ENCODE assay signal across 16 cellular contexts in genomic region chr5:68685861-68686260, GRCh38.
DNase-seq lines count a peak whose midpoint lies in the region; ATAC-seq and TF ChIP-seq lines count a peak whose summit lies in the region.
"Had no signal": no experiment of that assay in that cellular context is flagged by ENCODE, and none has a peak within 500 bp of the region (broad histone marks: within the 10 kb centered on the region; RNA-seq: fewer than 3 reads in every experiment).

No MANE protein-coding gene starts in this region.

- H3K4me3 Mint-ChIP-seq in natural killer cell = no peak overlapping the region
- H3K4me3 Mint-ChIP-seq: CD4-positive, alpha-beta T cell; H9 had no signal

- H3K9me3 ChIP-seq in adipocyte (ENCODE audit: control insufficient read depth, low read length) (no peaks in the 10 kb centered on the region), parathyroid adenoma (ENCODE audit: control insufficient read depth, low read length) (no peaks in the 10 kb centered on the region)
- H3K9me3 ChIP-seq: BE2C, Caco-2 had no signal

- H2AFZ ChIP-seq in parathyroid adenoma = peak overlapping the region; percentile 57

- no peak for ATAC-seq in natural killer cell
- ATAC-seq: GM12878 had no signal

- no peaks in the 10 kb centered on the region for H3K9me3 Mint-ChIP-seq in natural killer cell
- H3K9me3 Mint-ChIP-seq: CD4-positive, alpha-beta T cell had no signal

- DNase-seq in adipocyte (ENCODE audit: low read depth) (peak; percentile 40), fibroblast of gingiva (ENCODE audit: low read depth) (peak; percentile 54), nucleus accumbens (lab: John Stamatoyannopoulos, UW) (no peak), natural killer cell (no peak), C1 segment of cervical spinal cord (lab: John Stamatoyannopoulos, UW) (no peak)
- DNase-seq: ACHN; BE2C; Caco-2; CD4-positive, alpha-beta T cell; DMS79 treated with DMSO at 0.1 percent for 48 hours; EL; H9; IMR-90 had no signal

- intact Hi-C loops in natural killer cell (cut with micrococcal nuclease) = no loop called here

- no peaks in the 10 kb centered on the region for H3K4me1 Mint-ChIP-seq in natural killer cell

- H3K4me3 ChIP-seq in adipocyte (ENCODE audit: low read length) = no peak overlapping the region
- no peak overlapping the region for H3K4me3 ChIP-seq in parathyroid adenoma (ENCODE audit: low read depth, low read length)
- H3K4me3 ChIP-seq: GM12878 had no signal

- H3K27me3 ChIP-seq in adipocyte (replicated peaks; ENCODE audit: control insufficient read depth, insufficient read depth, low read length) = no peaks in the 10 kb centered on the region
- no peaks in the 10 kb centered on the region for H3K27me3 ChIP-seq in parathyroid adenoma (ENCODE audit: control insufficient read depth, insufficient read depth, low read length)
- H3K27me3 ChIP-seq: BE2C had no signal

- no peak overlapping the region for H3K4me2 ChIP-seq in parathyroid adenoma (ENCODE audit: low read length)

- TF ChIP-seq CTCF in parathyroid adenoma (IDR thresholded peaks at IDR 0.05) (no peak), natural killer cell (IDR thresholded peaks at IDR 0.05) (no peak)

- peak overlapping the region; percentile 16 for H3K27ac ChIP-seq in parathyroid adenoma
- H3K27ac ChIP-seq: C4-2B had no signal

- H3K36me3 Mint-ChIP-seq in natural killer cell = no peaks in the 10 kb centered on the region

- H3K4me1 ChIP-seq in adipocyte (ENCODE audit: control insufficient read depth, insufficient read depth, low read length) (peaks cover 45% of the 10 kb centered on the region), parathyroid adenoma (peaks cover 39% of the 10 kb centered on the region)
- H3K4me1 ChIP-seq: Caco-2 had no signal

- H3K9ac ChIP-seq in adipocyte (ENCODE audit: low read length) (peak overlapping the region; percentile 36), parathyroid adenoma (no peak overlapping the region)

- H3K27ac Mint-ChIP-seq in natural killer cell = no peak overlapping the region
- H3K27ac Mint-ChIP-seq: CD4-positive, alpha-beta T cell; H9 had no signal

- no peaks in the 10 kb centered on the region for H3K79me2 ChIP-seq in parathyroid adenoma

- H3K36me3 ChIP-seq in adipocyte (ENCODE audit: control insufficient read depth, insufficient read depth, low read length, severe bottlenecking) = no peaks in the 10 kb centered on the region
- no peaks in the 10 kb centered on the region for H3K36me3 ChIP-seq in parathyroid adenoma (ENCODE audit: control insufficient read depth, insufficient read depth, low read length)
- H3K36me3 ChIP-seq: BE2C had no signal

- H3K27me3 Mint-ChIP-seq in natural killer cell (ENCODE audit: low read depth in 2 of 2) = peaks cover 0 to 3% of the 10 kb centered on the region in 2 donors

Comparison
In these comparisons a context has a peak if more than half of its experiments do, and no peak if none do; other contexts are left out.
1. DNase-seq: peak in adipocyte (single experiment) and fibroblast of gingiva (single experiment); none in nucleus accumbens (0 of 56), natural killer cell (single experiment) and C1 segment of cervical spinal cord (0 of 14).